8 cellular contexts compared by ENCODE assay signal in genomic region chr4:101346312-101346561, GRCh38. TPM values are rescaled to one million over a fixed set of nuclear protein-coding genes. Genes with fewer than 3 reads are reported as not detected.
DNase-seq lines count a peak whose midpoint lies in the region; ATAC-seq and TF ChIP-seq lines count a peak whose summit lies in the region.

No MANE protein-coding gene starts in this region.

- peaks cover 6% of the 10 kb centered on the region for H3K36me3 ChIP-seq in OCI-LY3 (replicated peaks; ENCODE audit: low read depth, low read length)
- H3K36me3 ChIP-seq in iPS-15b (ENCODE audit: control insufficient read depth, insufficient read depth, low read length) = no peaks in the 10 kb centered on the region

- peaks cover 4% of the 10 kb centered on the region; the same call in 1 of the 2 replicates for H3K27me3 ChIP-seq in OCI-LY3 (ENCODE audit: low read depth, low read length)
- peaks cover 23% of the 10 kb centered on the region for H3K27me3 ChIP-seq in iPS-15b (ENCODE audit: control insufficient read depth, insufficient read depth, low read length)

- peaks cover 31% of the 10 kb centered on the region for H3K4me1 Mint-ChIP-seq in activated naive CD8-positive, alpha-beta T cell (ENCODE audit: low read depth)
- peaks cover 42% of the 10 kb centered on the region for H3K4me1 Mint-ChIP-seq in stimulated activated effector memory CD8-positive, alpha-beta T cell treated with anti-CD3 and anti-CD28 coated beads, Interleukin-12 subunit alpha, Interleukin-12 subunit beta, amount 100 ng/mL, for 72 hours

- no peak for TF ChIP-seq CTCF in OCI-LY3 (IDR thresholded peaks at IDR 0.05; ENCODE audit: low read depth, low read length)

- H3K4me3 Mint-ChIP-seq in activated naive CD8-positive, alpha-beta T cell = peak overlapping the region; percentile 94
- H3K4me3 Mint-ChIP-seq in stimulated activated effector memory CD8-positive, alpha-beta T cell treated with anti-CD3 and anti-CD28 coated beads, Interleukin-12 subunit alpha, Interleukin-12 subunit beta, amount 100 ng/mL, for 72 hours = peak overlapping the region; percentile 98

- H3K79me2 ChIP-seq in OCI-LY3 (ENCODE audit: low read length) = peaks cover 53% of the 10 kb centered on the region

- no peak overlapping the region for H3K27ac Mint-ChIP-seq in activated naive CD8-positive, alpha-beta T cell
- H3K27ac Mint-ChIP-seq in stimulated activated effector memory CD8-positive, alpha-beta T cell treated with anti-CD3 and anti-CD28 coated beads, Interleukin-12 subunit alpha, Interleukin-12 subunit beta, amount 100 ng/mL, for 72 hours = peak overlapping the region; percentile 96

- H4K20me1 ChIP-seq in OCI-LY3 (ENCODE audit: insufficient read depth, low read length) = peaks cover 31% of the 10 kb centered on the region

- H3K27ac ChIP-seq in OCI-LY3 (ENCODE audit: low read length) = peak overlapping the region; percentile 74

- peaks cover 38% of the 10 kb centered on the region for H3K4me1 ChIP-seq in OCI-LY3 (ENCODE audit: low read length)
- no peaks in the 10 kb centered on the region for H3K4me1 ChIP-seq in iPS-15b (ENCODE audit: control insufficient read depth, insufficient read depth, low read length)

- ATAC-seq in GM18907 (IDR thresholded peaks at IDR 0.05; ENCODE audit: unreplicated experiment) = peak; percentile 10
- no peak for ATAC-seq in stimulated activated effector memory CD8-positive, alpha-beta T cell treated with anti-CD3 and anti-CD28 coated beads, Interleukin-12 subunit alpha, Interleukin-12 subunit beta, amount 100 ng/mL, for 72 hours
- no peak for ATAC-seq in GM18873 (IDR thresholded peaks at IDR 0.05; ENCODE audit: low FRiP score, unreplicated experiment)

- peak overlapping the region; percentile 61; the same call in 1 of the 2 replicates for H2AFZ ChIP-seq in OCI-LY3 (ENCODE audit: low read depth, low read length)

- H3K4me3 ChIP-seq in OCI-LY3 (ENCODE audit: low read length) (peak overlapping the region; percentile 95), iPS-15b (ENCODE audit: low read depth, low read length) (peak overlapping the region; percentile 50)

- H3K9ac ChIP-seq in OCI-LY3 (ENCODE audit: low read length) = peak overlapping the region; percentile 92
- H3K9ac ChIP-seq in iPS-15b (ENCODE audit: low read depth, low read length) = no peak overlapping the region

- H3K9me3 Mint-ChIP-seq in activated naive CD8-positive, alpha-beta T cell (ENCODE audit: low read depth) = no peaks in the 10 kb centered on the region
- H3K9me3 Mint-ChIP-seq in stimulated activated effector memory CD8-positive, alpha-beta T cell treated with anti-CD3 and anti-CD28 coated beads, Interleukin-12 subunit alpha, Interleukin-12 subunit beta, amount 100 ng/mL, for 72 hours = no peaks in the 10 kb centered on the region

- no peak for DNase-seq in stimulated activated effector memory CD8-positive, alpha-beta T cell treated with anti-CD3 and anti-CD28 coated beads, Interleukin-12 subunit alpha, Interleukin-12 subunit beta, amount 100 ng/mL, for 72 hours (ENCODE audit: low spot score in 2 of 2)
- DNase-seq in posterior vena cava (ENCODE audit: low spot score) = no peak
- no peak for DNase-seq in stimulated activated CD4-positive, alpha-beta T cell treated with anti-CD3 and anti-CD28 coated beads, Interleukin-2, amount 100 ng/mL, for 24 hours

- intact Hi-C loops in posterior vena cava (cut with DNase I) = no loop called here

- H3K36me3 Mint-ChIP-seq in activated naive CD8-positive, alpha-beta T cell = no peaks in the 10 kb centered on the region
- H3K36me3 Mint-ChIP-seq in stimulated activated effector memory CD8-positive, alpha-beta T cell treated with anti-CD3 and anti-CD28 coated beads, Interleukin-12 subunit alpha, Interleukin-12 subunit beta, amount 100 ng/mL, for 72 hours = peaks cover 23% of the 10 kb centered on the region

- H3K4me2 ChIP-seq in OCI-LY3 (ENCODE audit: low read length) = peak overlapping the region; percentile 97

- peaks cover 13% of the 10 kb centered on the region for H3K27me3 Mint-ChIP-seq in activated naive CD8-positive, alpha-beta T cell

- no peaks in the 10 kb centered on the region for H3K9me3 ChIP-seq in OCI-LY3 (ENCODE audit: insufficient read depth, low read length)
- no peaks in the 10 kb centered on the region for H3K9me3 ChIP-seq in iPS-15b (ENCODE audit: control insufficient read depth, insufficient read depth, low read length)

RNA-seq across cellular contexts. Expression of gene PPP3CA, which starts 1.1 kb away (rescaled TPM):
- 10 to 100 TPM; 45.2 to 58.2 TPM for total RNA-seq in posterior vena cava
